ENCODE assay signal across 7 cellular contexts in the genomic region with DNA sequence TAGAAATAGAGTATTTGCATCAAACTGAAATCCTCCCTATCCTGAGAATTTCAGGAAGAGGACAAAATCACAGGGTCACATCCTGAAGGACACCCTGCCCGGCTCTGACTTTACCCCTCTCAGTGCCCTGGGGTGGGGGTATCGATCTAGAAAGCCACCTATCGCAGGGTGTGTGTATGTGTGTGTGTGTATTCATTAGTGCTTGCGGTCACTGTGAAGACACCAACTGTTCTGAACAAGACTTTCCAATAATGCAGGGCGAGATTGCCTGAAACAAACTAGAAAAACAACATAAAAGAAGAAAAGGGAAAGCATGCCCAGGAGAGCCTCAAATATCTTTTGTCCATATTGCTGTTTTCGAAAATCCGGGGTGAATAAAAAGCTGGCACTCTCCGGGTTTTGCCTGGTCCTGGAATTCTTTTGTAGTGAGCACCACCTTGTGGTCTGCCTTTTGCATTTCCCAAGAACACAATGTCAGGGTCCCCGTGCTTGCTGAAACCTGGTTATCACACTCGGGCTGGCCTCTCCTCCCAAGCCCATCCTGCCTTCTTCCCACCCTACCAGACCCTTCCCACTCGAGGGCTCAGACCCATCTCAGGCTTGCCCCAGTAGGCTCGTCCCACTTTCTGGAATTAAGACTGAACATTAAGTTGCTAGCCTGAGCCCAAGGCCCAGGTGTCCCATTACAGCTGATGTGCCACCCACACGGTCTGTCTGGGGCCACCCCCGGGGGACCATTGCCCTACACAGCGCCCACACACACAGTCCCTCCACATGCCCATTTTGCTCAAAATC. TPM values are rescaled to one million over a fixed set of nuclear protein-coding genes. Genes with fewer than 3 reads are reported as not detected.
DNase-seq lines count a peak whose midpoint lies in the region; ATAC-seq, FAIRE-seq and TF ChIP-seq lines count a peak whose summit lies in the region.

No MANE protein-coding gene starts in this region.

- H3K9me2 ChIP-seq in Karpas-422 (replicated peaks; ENCODE audit: insufficient read depth, low read length): no peaks in the 10 kb centered on the region

- H3K36me3 ChIP-seq in Karpas-422 (ENCODE audit: insufficient read depth, low read length) (no peaks in the 10 kb centered on the region), endothelial cell of umbilical vein (ENCODE audit: control insufficient read depth in 2 of 2, extremely low read depth in 1 of 2, insufficient read depth in 2 of 2, low read length in 2 of 2) (no peaks in the 10 kb centered on the region)

- dilution Hi-C loops in endothelial cell of umbilical vein (cut with MboI; ENCODE audit: extremely low pct_ligation_motif_present, low sequenced_read_pairs): loop anchor here (10.0 kb wide), 1 partner anchor 716 kb away; no protein-coding TSS in a partner anchor

- H3K27me3 ChIP-seq in Karpas-422 (ENCODE audit: low read length): no peaks in the 10 kb centered on the region
- no peaks in the 10 kb centered on the region for H3K27me3 ChIP-seq in endothelial cell of umbilical vein (ENCODE audit: control insufficient read depth in 2 of 2, insufficient read depth in 2 of 2, low read length in 2 of 2)

- H3K9ac ChIP-seq in Karpas-422 (ENCODE audit: low read length) (no peak overlapping the region), endothelial cell of umbilical vein (replicated peaks; ENCODE audit: extremely low read depth, insufficient read depth, low read length) (peak overlapping the region; percentile 28)

- POLR2A ChIA-PET in endothelial cell of umbilical vein (lab: Charles Lee): no interaction called here

- no peak for ATAC-seq in GM21529 (IDR thresholded peaks at IDR 0.05; ENCODE audit: unreplicated experiment)
- no peak for ATAC-seq in GM19397 (IDR thresholded peaks at IDR 0.05; ENCODE audit: unreplicated experiment)

- H3K4me2 ChIP-seq in Karpas-422 (ENCODE audit: low read depth, low read length, poor library complexity, severe bottlenecking) (peak overlapping the region; percentile 20), endothelial cell of umbilical vein (ENCODE audit: insufficient read depth, low read length) (peak overlapping the region; percentile 53)

- H3K79me2 ChIP-seq in Karpas-422 (ENCODE audit: low read length) (no peaks in the 10 kb centered on the region), endothelial cell of umbilical vein (ENCODE audit: control insufficient read depth, insufficient read depth, low read length) (no peaks in the 10 kb centered on the region)

- no peaks in the 10 kb centered on the region for H3K9me3 Mint-ChIP-seq in mesothelial cell of epicardium

- TF ChIP-seq CTCF in endothelial cell of umbilical vein (IDR thresholded peaks at IDR 0.05; ENCODE audit: extremely low read depth in 1 of 2, insufficient read depth in 1 of 2, low read depth in 1 of 2, low read length in 2 of 2): peak; percentile 65 to 67
- TF ChIP-seq CTCF in mesothelial cell of epicardium (IDR thresholded peaks at IDR 0.05; ENCODE audit: unreplicated experiment): peak; percentile 70

- no peaks in the 10 kb centered on the region for H4K20me1 ChIP-seq in Karpas-422 (ENCODE audit: insufficient read depth, low read depth, low read length)
- H4K20me1 ChIP-seq in endothelial cell of umbilical vein (replicated peaks; ENCODE audit: control insufficient read depth, extremely low read depth, insufficient read depth, low read length): no peaks in the 10 kb centered on the region

- no TSS peak for BruUV-seq in endothelial cell of umbilical vein (replicated peaks; lab: Mats Ljungman, UMichigan)

- intact Hi-C loops in endothelial cell of umbilical vein (cut with micrococcal nuclease): loop anchor here (1.0 kb wide), 6 partner anchors 33 to 717 kb away; no protein-coding TSS in a partner anchor

- peaks cover 45% of the 10 kb centered on the region for H3K4me1 Mint-ChIP-seq in mesothelial cell of epicardium

- H3K27ac Mint-ChIP-seq in mesothelial cell of epicardium: no peak overlapping the region

- H3K4me3 Mint-ChIP-seq in mesothelial cell of epicardium: no peak overlapping the region

- H3K9me1 ChIP-seq in endothelial cell of umbilical vein (replicated peaks; ENCODE audit: control insufficient read depth, extremely low read depth, insufficient read depth, low read length): no peaks in the 10 kb centered on the region

- CTCF ChIA-PET in endothelial cell of umbilical vein (lab: Charles Lee): interaction anchor here (0.6 to 7.2 kb wide), 28 partner anchors 8 to 1281 kb away, joined by 3 to 67 read pairs (median 4); a partner anchor contains a TSS

- no peaks in the 10 kb centered on the region for H3K36me3 Mint-ChIP-seq in mesothelial cell of epicardium

- H3K4me1 ChIP-seq in Karpas-422 (ENCODE audit: low read length) (peaks cover 35% of the 10 kb centered on the region), endothelial cell of umbilical vein (ENCODE audit: control insufficient read depth, extremely low read depth, insufficient read depth, low read length) (peaks cover 7% of the 10 kb centered on the region)

- H2AFZ ChIP-seq in Karpas-422 (ENCODE audit: low read length) (no peak overlapping the region), endothelial cell of umbilical vein (ENCODE audit: low read depth, low read length) (peak overlapping the region; percentile 83)

- FAIRE-seq in endothelial cell of umbilical vein (lab: Jason Lieb, UNC): peak; percentile 93

- no peaks in the 10 kb centered on the region for H3K27me3 Mint-ChIP-seq in mesothelial cell of epicardium (ENCODE audit: low read depth)

- H3K4me3 ChIP-seq in Karpas-422 (ENCODE audit: low read length) (no peak overlapping the region), endothelial cell of umbilical vein (replicated peaks in 1 of 3; ENCODE audit: insufficient read depth in 1 of 3, low read depth in 1 of 3, low read length in 3 of 3) (peak overlapping the region in 1 of 3 experiments; percentile 11)

- TF ChIP-seq POLR2A in endothelial cell of umbilical vein (IDR thresholded peaks at IDR 0.05; ENCODE audit: low read depth, low read length): no peak

- DNase-seq in EH (ENCODE audit: low read depth): peak; percentile 70
- peak; percentile 77 for DNase-seq in Karpas-422
- peak; percentile 67 for DNase-seq in RKO (ENCODE audit: low spot score)
- DNase-seq in endothelial cell of umbilical vein (ENCODE audit: low read depth, low spot score): peak; percentile 77
- DNase-seq in mesothelial cell of epicardium (ENCODE audit: low spot score in 2 of 2, unreplicated experiment in 2 of 2): peak in 1 of 2 experiments; percentile 61

- H3K9me3 ChIP-seq in Karpas-422 (ENCODE audit: low read length) (no peaks in the 10 kb centered on the region), endothelial cell of umbilical vein (replicated peaks; ENCODE audit: control insufficient read depth, insufficient read depth, low read length) (no peaks in the 10 kb centered on the region)

- H3K27ac ChIP-seq in Karpas-422 (ENCODE audit: low read length): no peak overlapping the region
- H3K27ac ChIP-seq in endothelial cell of umbilical vein (ENCODE audit: insufficient read depth, low read depth, low read length): peak overlapping the region; percentile 9

TF ChIP-seq in endothelial cell of umbilical vein, 7 proteins besides CTCF, POLR2A, EP300 and RAD21:
- TF ChIP-seq JUN (IDR thresholded peaks at IDR 0.05; ENCODE audit: borderline replicate concordance, insufficient read depth, insufficient read length, low read depth) (no peak), MYC (IDR thresholded peaks at IDR 0.05; ENCODE audit: low read depth, low read length) (no peak), FOS (IDR thresholded peaks at IDR 0.05; ENCODE audit: borderline replicate concordance, insufficient read depth, low read length) (no peak), EZH2 (IDR thresholded peaks at IDR 0.05; ENCODE audit: borderline replicate concordance, low read depth, low read length, severe bottlenecking) (no peak), GATA2 (IDR thresholded peaks at IDR 0.05; ENCODE audit: insufficient read depth, insufficient read length, low read depth, low read length) (no peak), POLR2AphosphoS5 (IDR thresholded peaks at IDR 0.05; ENCODE audit: insufficient read depth, low read depth, low read length) (no peak)
- TF ChIP-seq, protein P1, sequence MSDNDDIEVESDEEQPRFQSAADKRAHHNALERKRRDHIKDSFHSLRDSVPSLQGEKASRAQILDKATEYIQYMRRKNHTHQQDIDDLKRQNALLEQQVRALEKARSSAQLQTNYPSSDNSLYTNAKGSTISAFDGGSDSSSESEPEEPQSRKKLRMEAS (IDR thresholded peaks at IDR 0.05; ENCODE audit: insufficient read depth, insufficient read length): no peak
TF ChIP-seq in endothelial cell of umbilical vein: peak in this region for 0.

RNA-seq across cellular contexts. Expression of a gene that starts 25.0 kb away (rescaled TPM):
- total RNA-seq in Karpas-422 (2014; rRNA removed; shearing (Covaris generic); ENCODE audit: low replicate concordance): 105 and 133 TPM in 2 replicates
- total RNA-seq in endothelial cell of umbilical vein (71.4 and 80.7 TPM in 2 replicates), mesothelial cell of epicardium (54.5 to 59.8 TPM (median 59.7 TPM) in 3 replicates)
- polyA plus RNA-seq in endothelial cell of umbilical vein: 59.5 and 73.6 TPM in 2 replicates
- 71.1 and 74.6 TPM in 2 replicates for polyA plus RNA-seq in endothelial cell of umbilical vein (2011; cell fraction: cytosol; rRNA removed)
- polyA plus RNA-seq in endothelial cell of umbilical vein (2011; cell fraction: nucleus; rRNA removed): 52.2 and 68.1 TPM in 2 replicates
- 73.1 and 81.2 TPM in 2 replicates for polyA plus RNA-seq in endothelial cell of umbilical vein (2012)
- polyA minus RNA-seq in endothelial cell of umbilical vein: 29.7 and 32.0 TPM in 2 replicates
- polyA minus RNA-seq in endothelial cell of umbilical vein (2011; cell fraction: cytosol; rRNA and poly(A)+ RNA removed): 22.6 TPM
- polyA minus RNA-seq in endothelial cell of umbilical vein (2011; cell fraction: nucleus; rRNA and poly(A)+ RNA removed): 25.5 and 52.7 TPM in 2 replicates
